In the genomic region with DNA sequence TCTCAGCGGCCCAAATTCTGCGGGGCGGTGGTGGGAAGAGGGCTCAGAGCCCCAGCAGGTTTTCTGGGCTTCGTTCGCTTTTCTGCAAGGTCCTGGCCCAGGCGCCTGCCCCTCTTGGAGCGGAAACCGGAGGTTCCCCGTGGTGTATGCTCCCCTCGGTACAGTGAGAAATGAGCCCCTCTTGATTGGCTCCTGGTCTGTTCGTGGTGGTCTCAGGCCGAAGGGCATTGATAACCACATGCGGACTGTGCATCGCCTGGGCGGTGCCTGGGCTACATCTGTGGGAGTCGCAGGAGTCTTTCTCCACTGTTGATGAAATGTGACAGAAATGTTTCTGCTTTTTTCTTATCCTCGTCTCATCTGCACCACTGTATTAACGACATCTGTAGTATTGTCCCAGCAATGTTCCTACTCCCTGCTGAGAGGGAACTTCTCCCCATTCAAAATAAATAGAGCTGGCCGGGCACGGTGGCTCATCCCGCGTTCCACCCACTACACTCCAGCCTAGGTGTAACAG, we compare ENCODE assay signal across 1 cellular context.
TF ChIP-seq lines count a peak whose summit lies in the region.

No MANE protein-coding gene starts in this region.

TF ChIP-seq in K562, 482 proteins besides CTCF, POLR2A, EP300 and RAD21 (continued from another document and continues in another):
- TF ChIP-seq, protein P1, sequence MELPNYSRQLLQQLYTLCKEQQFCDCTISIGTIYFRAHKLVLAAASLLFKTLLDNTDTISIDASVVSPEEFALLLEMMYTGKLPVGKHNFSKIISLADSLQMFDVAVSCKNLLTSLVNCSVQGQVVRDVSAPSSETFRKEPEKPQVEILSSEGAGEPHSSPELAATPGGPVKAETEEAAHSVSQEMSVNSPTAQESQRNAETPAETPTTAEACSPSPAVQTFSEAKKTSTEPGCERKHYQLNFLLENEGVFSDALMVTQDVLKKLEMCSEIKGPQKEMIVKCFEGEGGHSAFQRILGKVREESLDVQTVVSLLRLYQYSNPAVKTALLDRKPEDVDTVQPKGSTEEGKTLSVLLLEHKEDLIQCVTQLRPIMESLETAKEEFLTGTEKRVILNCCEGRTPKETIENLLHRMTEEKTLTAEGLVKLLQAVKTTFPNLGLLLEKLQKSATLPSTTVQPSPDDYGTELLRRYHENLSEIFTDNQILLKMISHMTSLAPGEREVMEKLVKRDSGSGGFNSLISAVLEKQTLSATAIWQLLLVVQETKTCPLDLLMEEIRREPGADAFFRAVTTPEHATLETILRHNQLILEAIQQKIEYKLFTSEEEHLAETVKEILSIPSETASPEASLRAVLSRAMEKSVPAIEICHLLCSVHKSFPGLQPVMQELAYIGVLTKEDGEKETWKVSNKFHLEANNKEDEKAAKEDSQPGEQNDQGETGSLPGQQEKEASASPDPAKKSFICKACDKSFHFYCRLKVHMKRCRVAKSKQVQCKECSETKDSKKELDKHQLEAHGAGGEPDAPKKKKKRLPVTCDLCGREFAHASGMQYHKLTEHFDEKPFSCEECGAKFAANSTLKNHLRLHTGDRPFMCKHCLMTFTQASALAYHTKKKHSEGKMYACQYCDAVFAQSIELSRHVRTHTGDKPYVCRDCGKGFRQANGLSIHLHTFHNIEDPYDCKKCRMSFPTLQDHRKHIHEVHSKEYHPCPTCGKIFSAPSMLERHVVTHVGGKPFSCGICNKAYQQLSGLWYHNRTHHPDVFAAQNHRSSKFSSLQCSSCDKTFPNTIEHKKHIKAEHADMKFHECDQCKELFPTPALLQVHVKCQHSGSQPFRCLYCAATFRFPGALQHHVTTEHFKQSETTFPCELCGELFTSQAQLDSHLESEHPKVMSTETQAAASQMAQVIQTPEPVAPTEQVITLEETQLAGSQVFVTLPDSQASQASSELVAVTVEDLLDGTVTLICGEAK (IDR thresholded peaks at IDR 0.05), result peak; percentile 59; the same call in 1 of the 2 replicates
- TF ChIP-seq, protein P1 (CRISPR knock-in tag; IDR thresholded peaks at IDR 0.05), result no peak
- TF ChIP-seq CBFB (CRISPR knock-in tag; IDR thresholded peaks at IDR 0.05) (no peak), ETS2 (tag; IDR thresholded peaks at IDR 0.05; ENCODE audit: borderline replicate concordance, poor library complexity, severe bottlenecking) (no peak), ARID4B (CRISPR knock-in tag; IDR thresholded peaks at IDR 0.05) (0 out of 2 replicates have a peak, but pooled peaks have one; percentile 19), L3MBTL2 (IDR thresholded peaks at IDR 0.05) (no peak), ZC3H11A (IDR thresholded peaks at IDR 0.05; ENCODE audit: low read depth, low read length) (no peak), HDAC6 (IDR thresholded peaks at IDR 0.05; ENCODE audit: low read depth, low read length) (no peak), GATA2 (CRISPR knock-in tag; IDR thresholded peaks at IDR 0.05) (no peak), NR2C2 (CRISPR knock-in tag; IDR thresholded peaks at IDR 0.05) (0 out of 2 replicates have a peak, but pooled peaks have one; percentile 4), NR2C2 (tag; IDR thresholded peaks at IDR 0.05) (no peak), ZFP30 (CRISPR knock-in tag; IDR thresholded peaks at IDR 0.05; ENCODE audit: borderline replicate concordance) (no peak), ZNF184 (CRISPR knock-in tag; IDR thresholded peaks at IDR 0.05) (no peak), CREM (IDR thresholded peaks at IDR 0.05; ENCODE audit: low read depth) (no peak), ZNF311 (CRISPR knock-in tag; IDR thresholded peaks at IDR 0.05) (no peak), GABPA (tag; conservative IDR thresholded peaks at IDR 0.05; ENCODE audit: low read depth) (0 out of 2 replicates have a peak, but pooled peaks have one; percentile 41), HDGF (IDR thresholded peaks at IDR 0.05) (no peak), MTF1 (CRISPR knock-in tag; IDR thresholded peaks at IDR 0.05; ENCODE audit: borderline replicate concordance) (no peak), ZNF655 (CRISPR knock-in tag; IDR thresholded peaks at IDR 0.05) (no peak), SRSF3 (IDR thresholded peaks at IDR 0.05; ENCODE audit: insufficient read depth, low read length) (0 out of 2 replicates have a peak, but pooled peaks have one; percentile 6), SMARCC2 (IDR thresholded peaks at IDR 0.05; ENCODE audit: low read depth) (no peak), BRF1 (IDR thresholded peaks at IDR 0.05; ENCODE audit: borderline replicate concordance, extremely low read depth, insufficient read length) (no peak), U2AF2 (optimal IDR thresholded peaks at IDR 0.05; ENCODE audit: low read depth, low read length) (no peak), PHB2 (IDR thresholded peaks at IDR 0.05; ENCODE audit: low read depth) (no peak), ZNF165 (CRISPR knock-in tag; IDR thresholded peaks at IDR 0.05; ENCODE audit: borderline replicate concordance) (no peak), MCM5 (IDR thresholded peaks at IDR 0.05; ENCODE audit: low read depth) (no peak), MAFK (IDR thresholded peaks at IDR 0.05; ENCODE audit: low read length) (no peak), ASH1L (IDR thresholded peaks at IDR 0.05; ENCODE audit: borderline replicate concordance, low read depth, partially characterized antibody) (no peak), ZNF699 (CRISPR knock-in tag; IDR thresholded peaks at IDR 0.05; ENCODE audit: insufficient replicate concordance) (no peak), TARDBP (IDR thresholded peaks at IDR 0.05) (no peak), UBTF (IDR thresholded peaks at IDR 0.05; ENCODE audit: borderline replicate concordance in 1 of 2, low read depth in 2 of 2, low read length in 2 of 2) (no peak), ZBTB34 (CRISPR knock-in tag; IDR thresholded peaks at IDR 0.05) (no peak), PHF21A (IDR thresholded peaks at IDR 0.05; ENCODE audit: borderline replicate concordance, low read depth) (no peak), NR3C1 (CRISPR knock-in tag; IDR thresholded peaks at IDR 0.05) (peak; percentile 25; the same call in 1 of the 2 replicates)
- TF ChIP-seq, protein P2, sequence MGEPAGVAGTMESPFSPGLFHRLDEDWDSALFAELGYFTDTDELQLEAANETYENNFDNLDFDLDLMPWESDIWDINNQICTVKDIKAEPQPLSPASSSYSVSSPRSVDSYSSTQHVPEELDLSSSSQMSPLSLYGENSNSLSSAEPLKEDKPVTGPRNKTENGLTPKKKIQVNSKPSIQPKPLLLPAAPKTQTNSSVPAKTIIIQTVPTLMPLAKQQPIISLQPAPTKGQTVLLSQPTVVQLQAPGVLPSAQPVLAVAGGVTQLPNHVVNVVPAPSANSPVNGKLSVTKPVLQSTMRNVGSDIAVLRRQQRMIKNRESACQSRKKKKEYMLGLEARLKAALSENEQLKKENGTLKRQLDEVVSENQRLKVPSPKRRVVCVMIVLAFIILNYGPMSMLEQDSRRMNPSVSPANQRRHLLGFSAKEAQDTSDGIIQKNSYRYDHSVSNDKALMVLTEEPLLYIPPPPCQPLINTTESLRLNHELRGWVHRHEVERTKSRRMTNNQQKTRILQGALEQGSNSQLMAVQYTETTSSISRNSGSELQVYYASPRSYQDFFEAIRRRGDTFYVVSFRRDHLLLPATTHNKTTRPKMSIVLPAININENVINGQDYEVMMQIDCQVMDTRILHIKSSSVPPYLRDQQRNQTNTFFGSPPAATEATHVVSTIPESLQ (CRISPR knock-in tag; IDR thresholded peaks at IDR 0.05), result no peak
